18 cellular contexts compared by ENCODE assay signal in the genomic region with DNA sequence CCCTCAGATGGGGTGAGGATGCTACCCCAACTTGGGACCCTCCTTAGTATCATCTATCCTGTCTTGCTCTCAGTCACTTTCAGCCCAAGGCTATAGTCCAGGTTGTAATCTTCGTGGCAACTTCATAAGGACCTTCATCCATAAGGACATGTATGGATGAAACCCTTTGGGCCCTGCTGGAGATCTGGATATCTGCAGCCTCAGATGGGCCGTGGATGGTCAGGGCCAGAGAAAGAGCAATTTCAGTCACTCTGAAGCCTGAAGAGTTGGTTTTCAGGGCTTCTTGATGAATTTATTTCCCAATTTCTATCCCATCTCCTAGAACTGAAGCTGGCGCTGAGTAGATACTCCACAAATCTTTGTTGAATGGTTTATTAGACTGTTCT.
"Had no signal": no experiment of that assay in that cellular context is flagged by ENCODE, and none has a peak within 500 bp of the region (broad histone marks: within the 10 kb centered on the region; RNA-seq: fewer than 3 reads in every experiment).

No MANE protein-coding gene starts in this region.

- H3K27ac ChIP-seq: uterus had no signal

- H3K4me1 ChIP-seq: uterus had no signal

- H3K27me3 ChIP-seq: dorsolateral prefrontal cortex, esophagus squamous epithelium, tibial nerve, uterus had no signal

- H3K36me3 ChIP-seq: esophagus squamous epithelium, tibial nerve, uterus had no signal

- DNase-seq: activated CD4-positive, alpha-beta T cell treated with anti-CD3 and anti-CD28 coated beads, Interleukin-2, amount 10 ng/mL, durations not matched to agents 7 days and 5 days; activated CD4-positive, CD25-positive, alpha-beta regulatory T cell treated with anti-CD3 and anti-CD28 coated beads, Interleukin-2, amount 50 U/mL, for 72 hours; activated CD8-positive, alpha-beta T cell treated with anti-CD3 and anti-CD28 coated beads for 36 hours; aorta; effector memory CD8-positive, alpha-beta T cell; esophagus squamous epithelium; mesendoderm; naive B cell; occipital lobe; posterior cingulate gyrus; stimulated activated CD4-positive, alpha-beta T cell treated with anti-CD3 and anti-CD28 coated beads, Interleukin-12 subunit alpha, Interleukin-12 subunit beta, amount 100 ng/mL, for 4 hours; stimulated activated CD4-positive, alpha-beta T cell treated with anti-CD3 and anti-CD28 coated beads, Interleukin-4, amount 100 ng/mL, for 4 hours; substantia nigra had no signal

- H3K9me3 ChIP-seq: esophagus squamous epithelium, tibial nerve, uterus had no signal

- ATAC-seq: activated CD8-positive, alpha-beta T cell treated with anti-CD3 and anti-CD28 coated beads for 36 hours; activated naive CD4-positive, alpha-beta T cell treated with anti-CD3 and anti-CD28 coated beads, Interleukin-2, amount 50 U/mL, for 72 hours; effector memory CD8-positive, alpha-beta T cell; SK-N-SH treated with all-trans-retinoic acid at 6 μM for 48 hours had no signal

- H3K4me3 ChIP-seq: dorsolateral prefrontal cortex, esophagus squamous epithelium, tibial nerve, uterus had no signal
